Comparison of ENCODE assay signal across 17 cellular contexts in genomic region chr5:149594206-149594895, GRCh38.
"Had no signal": no experiment of that assay in that cellular context is flagged by ENCODE, and none has a peak within 500 bp of the region (broad histone marks: within the 10 kb centered on the region; RNA-seq: fewer than 3 reads in every experiment).

No MANE protein-coding gene starts in this region.

- H3K4me1 ChIP-seq: right lobe of liver had no signal

- H3K4me1 Mint-ChIP-seq: activated CD4-positive, alpha-beta T cell treated with anti-CD3 and anti-CD28 coated beads, Interleukin-2, amount 10 ng/mL, durations not matched to agents 7 days and 5 days; stimulated activated naive CD8-positive, alpha-beta T cell treated with anti-CD3 and anti-CD28 coated beads, Interleukin-15, amount 100 ng/mL, for 72 hours had no signal

- H3K27ac Mint-ChIP-seq: activated CD4-positive, alpha-beta T cell treated with anti-CD3 and anti-CD28 coated beads, Interleukin-2, amount 10 ng/mL, durations not matched to agents 7 days and 5 days; activated naive CD8-positive, alpha-beta T cell; activated T-cell treated with anti-CD3 and anti-CD28 coated beads, Interleukin-2, amount 50 U/mL, for 72 hours; mesothelial cell of epicardium; T-helper 2 cell treated with Interferon-gamma antibody and Interleukin-4, amounts not matched to agents 5 μg/mL and 100 μg/mL, for 36 hours had no signal

- H3K27me3 Mint-ChIP-seq: stimulated activated naive CD8-positive, alpha-beta T cell treated with anti-CD3 and anti-CD28 coated beads, Interleukin-15, amount 100 ng/mL, for 72 hours had no signal

- H3K9me3 ChIP-seq: esophagus squamous epithelium, psoas muscle, right lobe of liver, tibial artery, vagina had no signal

- H3K36me3 Mint-ChIP-seq: activated naive CD8-positive, alpha-beta T cell; mesothelial cell of epicardium had no signal

- DNase-seq: activated CD4-positive, alpha-beta T cell treated with anti-CD3 and anti-CD28 coated beads, Interleukin-2, amount 10 ng/mL, durations not matched to agents 7 days and 5 days; activated CD4-positive, CD25-positive, alpha-beta regulatory T cell; activated CD8-positive, alpha-beta memory T cell treated with anti-CD3 and anti-CD28 coated beads, Interleukin-2, amount 50 U/mL, for 48 hours; activated gamma-delta T cell; activated T-cell treated with anti-CD3 and anti-CD28 coated beads, Interleukin-2, amount 50 U/mL, for 72 hours; cerebellar nuclear complex; esophagus squamous epithelium; hypothalamus; psoas muscle; right lobe of liver; stimulated activated naive CD8-positive, alpha-beta T cell treated with anti-CD3 and anti-CD28 coated beads, Interleukin-15, amount 100 ng/mL, for 72 hours; tibial artery had no signal

- H3K9me3 Mint-ChIP-seq: activated CD4-positive, alpha-beta T cell treated with anti-CD3 and anti-CD28 coated beads, Interleukin-2, amount 10 ng/mL, durations not matched to agents 7 days and 5 days; activated T-cell treated with anti-CD3 and anti-CD28 coated beads, Interleukin-2, amount 50 U/mL, for 72 hours; mesothelial cell of epicardium; stimulated activated naive CD8-positive, alpha-beta T cell treated with anti-CD3 and anti-CD28 coated beads, Interleukin-15, amount 100 ng/mL, for 72 hours; T-helper 2 cell treated with Interferon-gamma antibody and Interleukin-4, amounts not matched to agents 5 μg/mL and 100 μg/mL, for 36 hours had no signal

- H3K4me3 ChIP-seq: esophagus squamous epithelium, psoas muscle, right lobe of liver, tibial artery, vagina had no signal

- ATAC-seq: activated T-cell treated with anti-CD3 and anti-CD28 coated beads, Interleukin-2, amount 50 U/mL, for 72 hours; psoas muscle; right lobe of liver; stimulated activated naive CD8-positive, alpha-beta T cell treated with anti-CD3 and anti-CD28 coated beads, Interleukin-15, amount 100 ng/mL, for 72 hours had no signal

- H3K36me3 ChIP-seq: brain microvascular endothelial cell, right lobe of liver, vagina had no signal

- H3K27ac ChIP-seq: brain microvascular endothelial cell, psoas muscle, right lobe of liver, tibial artery, vagina had no signal

- H3K4me3 Mint-ChIP-seq: activated CD4-positive, alpha-beta T cell treated with anti-CD3 and anti-CD28 coated beads, Interleukin-2, amount 10 ng/mL, durations not matched to agents 7 days and 5 days; activated naive CD8-positive, alpha-beta T cell; activated T-cell treated with anti-CD3 and anti-CD28 coated beads, Interleukin-2, amount 50 U/mL, for 72 hours; mesothelial cell of epicardium; stimulated activated naive CD8-positive, alpha-beta T cell treated with anti-CD3 and anti-CD28 coated beads, Interleukin-15, amount 100 ng/mL, for 72 hours; T-helper 2 cell treated with Interferon-gamma antibody and Interleukin-4, amounts not matched to agents 5 μg/mL and 100 μg/mL, for 36 hours had no signal

- H3K27me3 ChIP-seq: brain microvascular endothelial cell, esophagus squamous epithelium, right lobe of liver, tibial artery, vagina had no signal
